Comparison of ENCODE assay signal across 9 cellular contexts in genomic region chr7:42227523-42227922, GRCh38. TPM values are rescaled to one million over a fixed set of nuclear protein-coding genes. Genes with fewer than 3 reads are reported as not detected.
DNase-seq lines count a peak whose midpoint lies in the region; ATAC-seq and TF ChIP-seq lines count a peak whose summit lies in the region.
"Had no signal": no experiment of that assay in that cellular context is flagged by ENCODE, and none has a peak within 500 bp of the region (broad histone marks: within the 10 kb centered on the region; RNA-seq: fewer than 3 reads in every experiment).

No MANE protein-coding gene starts in this region.

- no peak overlapping the region for H3K27ac ChIP-seq in dorsolateral prefrontal cortex
- no peak overlapping the region for H3K27ac ChIP-seq in ovary

- TF ChIP-seq POLR2A in ovary (IDR thresholded peaks at IDR 0.05), result no peak

- no peak for TF ChIP-seq EP300 in ovary (IDR thresholded peaks at IDR 0.05)

- H3K9me3 ChIP-seq in ovary, result no peaks in the 10 kb centered on the region

- ATAC-seq in GM18870 (IDR thresholded peaks at IDR 0.05; ENCODE audit: unreplicated experiment) (peak; percentile 70), HG03060 (IDR thresholded peaks at IDR 0.05; ENCODE audit: low read depth, unreplicated experiment) (peak; percentile 77)
- ATAC-seq: HCT116 had no signal

- DNase-seq in dorsolateral prefrontal cortex (no peak), ovary (no peak), ureter (ENCODE audit: low spot score) (no peak), NCI-H82 treated with DMSO at 0.1 percent for 48 hours (lab: John Stamatoyannopoulos, UW; ENCODE audit: unreplicated experiment) (no peak), NCI-H446 (lab: John Stamatoyannopoulos, UW) (no peak), hepatic stellate cell (ENCODE audit: low spot score) (no peak)

- peaks cover 7% of the 10 kb centered on the region for H3K4me1 ChIP-seq in ovary (ENCODE audit: insufficient read depth)

- WGBS in ovary, 3 donors, result 78 to 88% (median 85%) methylated on average over 14 of the region's 14 CpGs

- no peaks in the 10 kb centered on the region for H3K36me3 ChIP-seq in ovary

- H3K4me3 ChIP-seq in dorsolateral prefrontal cortex, result peak overlapping the region in 52 of 59 donors; percentile 12 to 64 (median 42)
- H3K4me3 ChIP-seq in ovary, result peak overlapping the region; percentile 42

- intact Hi-C loops in dorsolateral prefrontal cortex (cut with DNase I) (no loop called here), ovary (cut with DNase I) (no loop called here)

- H3K27me3 ChIP-seq in dorsolateral prefrontal cortex, result peaks cover 0 to 65% (median 24%) of the 10 kb centered on the region in 45 donors
- H3K27me3 ChIP-seq in ovary, result no peaks in the 10 kb centered on the region

- TF ChIP-seq CTCF in dorsolateral prefrontal cortex (IDR thresholded peaks at IDR 0.05 in 54 of 56, conservative IDR thresholded peaks at IDR 0.05 in 2 of 56; ENCODE audit: low read depth in 1 of 56, partially characterized antibody in 56 of 56), result no peak
- TF ChIP-seq CTCF in ovary (IDR thresholded peaks at IDR 0.05), result no peak

RNA-seq across cellular contexts. Expression of gene GLI3, which starts 9.5 kb away (rescaled TPM):
- 10 to 100 TPM in 118 of 120 experiments, 1 to 10 TPM in 2; 9.6 to 44.2 (median 16.2) TPM for total RNA-seq in dorsolateral prefrontal cortex
- 10 to 100 TPM; 10.3 to 67.1 (median 54.2) TPM for total RNA-seq in ovary
- polyA plus RNA-seq in ovary, result 10 to 100 TPM in 1 of 2 donors, 1 to 10 TPM in 1; 9.5 to 18.0 TPM
- 28.8 TPM for total RNA-seq in ureter
